ENCODE assay signal across 9 cellular contexts in the genomic region with DNA sequence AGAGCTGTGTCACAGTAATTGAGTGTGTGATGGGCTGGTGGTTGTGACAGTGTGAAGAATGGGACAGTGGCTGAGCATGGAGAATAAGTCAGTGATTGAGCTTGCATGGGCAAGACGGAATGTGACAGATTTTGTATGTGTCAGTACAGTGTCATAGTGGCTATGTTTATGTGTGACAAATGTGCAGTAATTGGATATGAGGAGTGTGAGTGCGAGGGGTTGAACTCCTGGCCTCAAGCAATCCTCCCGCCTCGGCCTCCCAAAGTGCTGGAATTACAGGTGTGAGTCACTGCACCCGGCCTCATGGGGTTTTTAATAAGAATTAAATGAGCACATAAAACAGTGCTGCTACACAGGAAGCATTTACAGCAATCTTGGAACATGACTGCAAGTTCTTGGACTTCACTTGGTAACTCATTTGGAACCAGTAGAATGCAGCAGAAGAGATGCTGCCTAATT. TPM values are rescaled to one million over a fixed set of nuclear protein-coding genes. Genes with fewer than 3 reads are reported as not detected.
DNase-seq lines count a peak whose midpoint lies in the region; TF ChIP-seq lines count a peak whose summit lies in the region.
"Had no signal": no experiment of that assay in that cellular context is flagged by ENCODE, and none has a peak within 500 bp of the region (broad histone marks: within the 10 kb centered on the region; RNA-seq: fewer than 3 reads in every experiment).

No MANE protein-coding gene starts in this region.

- H3K36me3 Mint-ChIP-seq in activated CD4-positive, alpha-beta T cell treated with anti-CD3 and anti-CD28 coated beads, Interleukin-2, amount 10 ng/mL, durations not matched to agents 24 days and 14 days (ENCODE audit: low read depth), result peaks cover 13% of the 10 kb centered on the region
- H3K36me3 Mint-ChIP-seq in activated CD4-positive, alpha-beta memory T cell treated with anti-CD3 and anti-CD28 coated beads for 36 hours, result peaks cover 5% of the 10 kb centered on the region

- H3K27ac ChIP-seq in stomach, result peak overlapping the region in 1 of 5 donors; percentile 85

- no peak for TF ChIP-seq CTCF in stomach (IDR thresholded peaks at IDR 0.05)

- H3K27me3 ChIP-seq in iPS-15b (ENCODE audit: control insufficient read depth, insufficient read depth, low read length) (no peaks in the 10 kb centered on the region), stomach (peaks cover 0 to 6% (median 0%) of the 10 kb centered on the region in 3 donors)

- no peaks in the 10 kb centered on the region for H3K9me3 ChIP-seq in iPS-15b (ENCODE audit: control insufficient read depth, insufficient read depth, low read length)
- no peaks in the 10 kb centered on the region for H3K9me3 ChIP-seq in stomach
- H3K9me3 ChIP-seq: BE2C had no signal

- H3K36me3 ChIP-seq in iPS-15b (ENCODE audit: control insufficient read depth, insufficient read depth, low read length) (no peaks in the 10 kb centered on the region), stomach (no peaks in the 10 kb centered on the region)
- H3K36me3 ChIP-seq: BE2C had no signal

- peak overlapping the region; percentile 63 for H3K4me3 Mint-ChIP-seq in activated CD4-positive, alpha-beta T cell treated with anti-CD3 and anti-CD28 coated beads, Interleukin-2, amount 10 ng/mL, durations not matched to agents 24 days and 14 days
- H3K4me3 Mint-ChIP-seq in activated CD4-positive, alpha-beta memory T cell treated with anti-CD3 and anti-CD28 coated beads for 36 hours, result peak overlapping the region; percentile 64

- no peak for DNase-seq in activated CD4-positive, alpha-beta T cell treated with anti-CD3 and anti-CD28 coated beads, Interleukin-2, amount 10 ng/mL, durations not matched to agents 24 days and 14 days
- no peak for DNase-seq in activated CD4-positive, alpha-beta T cell treated with anti-CD3 and anti-CD28 coated beads for 48 hours
- no peak for DNase-seq in activated CD4-positive, alpha-beta memory T cell treated with anti-CD3 and anti-CD28 coated beads for 36 hours
- DNase-seq in stomach (no peak), NCI-H1092 treated with DMSO at 0.1 percent for 48 hours (lab: John Stamatoyannopoulos, UW) (no peak), NCI-H2081 treated with DMSO at 0.1 percent for 48 hours (lab: John Stamatoyannopoulos, UW) (no peak), head of caudate nucleus (no peak)

- no peak for TF ChIP-seq POLR2A in stomach (IDR thresholded peaks at IDR 0.05)

- POLR2A ChIA-PET in activated CD4-positive, alpha-beta memory T cell treated with anti-CD3 and anti-CD28 coated beads for 36 hours (lab: Charles Lee), result no interaction called here

- WGBS in stomach, 5 donors, result 71 to 84% (median 78%) methylated on average over 5 of the region's 5 CpGs

- H3K9ac ChIP-seq in iPS-15b (ENCODE audit: low read depth, low read length), result no peak overlapping the region

- H3K4me1 Mint-ChIP-seq in activated CD4-positive, alpha-beta T cell treated with anti-CD3 and anti-CD28 coated beads, Interleukin-2, amount 10 ng/mL, durations not matched to agents 24 days and 14 days, result peaks cover 42% of the 10 kb centered on the region
- H3K4me1 Mint-ChIP-seq in activated CD4-positive, alpha-beta memory T cell treated with anti-CD3 and anti-CD28 coated beads for 36 hours (ENCODE audit: low read depth), result peaks cover 29% of the 10 kb centered on the region

- peaks cover 5% of the 10 kb centered on the region for H3K27me3 Mint-ChIP-seq in activated CD4-positive, alpha-beta T cell treated with anti-CD3 and anti-CD28 coated beads, Interleukin-2, amount 10 ng/mL, durations not matched to agents 24 days and 14 days
- no peaks in the 10 kb centered on the region for H3K27me3 Mint-ChIP-seq in activated CD4-positive, alpha-beta memory T cell treated with anti-CD3 and anti-CD28 coated beads for 36 hours

- no peak for TF ChIP-seq EP300 in stomach (IDR thresholded peaks at IDR 0.05)

- H3K9me3 Mint-ChIP-seq in activated CD4-positive, alpha-beta T cell treated with anti-CD3 and anti-CD28 coated beads, Interleukin-2, amount 10 ng/mL, durations not matched to agents 24 days and 14 days, result no peaks in the 10 kb centered on the region
- H3K9me3 Mint-ChIP-seq in activated CD4-positive, alpha-beta memory T cell treated with anti-CD3 and anti-CD28 coated beads for 36 hours, result no peaks in the 10 kb centered on the region

- intact Hi-C loops in activated CD4-positive, alpha-beta T cell treated with anti-CD3 and anti-CD28 coated beads, Interleukin-2, amount 10 ng/mL, durations not matched to agents 24 days and 14 days (cut with micrococcal nuclease), result loop anchor here (1.0 to 5.0 kb wide), 4 partner anchors 8 to 87 kb away; no protein-coding TSS in a partner anchor
- intact Hi-C loops in activated CD4-positive, alpha-beta memory T cell treated with anti-CD3 and anti-CD28 coated beads for 36 hours (cut with micrococcal nuclease), result loop anchor here (1.0 to 10.0 kb wide), 6 partner anchors 12 to 535 kb away; a partner anchor contains a TSS
- intact Hi-C loops in stomach (cut with DNase I; ENCODE audit: low total_unique reads) (no loop called here), head of caudate nucleus (cut with DNase I) (no loop called here)

- H3K4me3 ChIP-seq in iPS-15b (ENCODE audit: low read depth, low read length), result peak overlapping the region; percentile 73
- H3K4me3 ChIP-seq in stomach, result peak overlapping the region; percentile 81 to 94 (median 87)

- H3K27ac Mint-ChIP-seq in activated CD4-positive, alpha-beta T cell treated with anti-CD3 and anti-CD28 coated beads, Interleukin-2, amount 10 ng/mL, durations not matched to agents 24 days and 14 days, result peak overlapping the region; percentile 0
- H3K27ac Mint-ChIP-seq in activated CD4-positive, alpha-beta memory T cell treated with anti-CD3 and anti-CD28 coated beads for 36 hours, result no peak overlapping the region

- H3K4me1 ChIP-seq in iPS-15b (ENCODE audit: control insufficient read depth, insufficient read depth, low read length), result peaks cover 7% of the 10 kb centered on the region
- peaks cover 6 to 27% (median 17%) of the 10 kb centered on the region in 4 donors for H3K4me1 ChIP-seq in stomach
- H3K4me1 ChIP-seq: BE2C had no signal

- CTCF ChIA-PET in activated CD4-positive, alpha-beta memory T cell treated with anti-CD3 and anti-CD28 coated beads for 36 hours (lab: Charles Lee), result no interaction called here

RNA-seq across cellular contexts. Expression of a gene that starts 0.6 kb away (rescaled TPM):
- total RNA-seq in activated CD4-positive, alpha-beta T cell treated with anti-CD3 and anti-CD28 coated beads, Interleukin-2, amount 10 ng/mL, durations not matched to agents 24 days and 14 days, result 78.9 and 80.6 TPM in 2 replicates
- total RNA-seq in activated CD4-positive, alpha-beta memory T cell treated with anti-CD3 and anti-CD28 coated beads for 36 hours, result 10 to 100 TPM; 37.7 to 39.5 TPM
- total RNA-seq in stomach, result 10 to 100 TPM in 3 of 5 donors, 1 to 10 TPM in 2; 1.2 to 65.0 (median 30.4) TPM
- 10 to 100 TPM; 13.8 to 20.7 (median 18.0) TPM for polyA plus RNA-seq in stomach

Comparison
In these comparisons a context has a peak if more than half of its experiments do, and no peak if none do; other contexts are left out.
1. intact Hi-C loops: an anchor here in activated CD4-positive, alpha-beta T cell treated with anti-CD3 and anti-CD28 coated beads, Interleukin-2, amount 10 ng/mL, durations not matched to agents 24 days and 14 days (1.0 to 5.0 kb wide) and activated CD4-positive, alpha-beta memory T cell treated with anti-CD3 and anti-CD28 coated beads for 36 hours (1.0 to 10.0 kb wide); none called in stomach and head of caudate nucleus.